13 cellular contexts compared by ENCODE assay signal in the genomic region with DNA sequence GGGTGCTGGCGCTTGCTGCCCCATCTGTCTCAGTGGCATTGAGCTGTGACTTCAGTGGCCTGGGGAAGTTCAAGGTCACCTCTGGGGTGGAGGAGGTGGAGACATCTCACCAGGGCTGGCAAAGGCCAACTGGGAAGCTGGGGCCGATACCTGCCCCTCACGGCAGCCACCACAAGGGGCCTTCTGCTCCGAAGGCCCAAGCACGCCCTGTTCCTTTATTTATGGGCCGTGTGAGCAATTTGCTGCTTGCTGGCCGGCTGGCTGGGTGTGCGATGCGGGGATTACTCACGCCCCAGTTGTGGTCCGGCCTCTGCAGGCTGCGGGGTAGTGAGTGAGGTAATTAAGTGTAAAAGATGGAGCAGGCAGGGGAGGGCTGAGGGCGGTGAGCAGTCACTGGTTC. TPM values are rescaled to one million over a fixed set of nuclear protein-coding genes. Genes with fewer than 3 reads are reported as not detected.
DNase-seq lines count a peak whose midpoint lies in the region; ATAC-seq and TF ChIP-seq lines count a peak whose summit lies in the region.
"Had no signal": no experiment of that assay in that cellular context is flagged by ENCODE, and none has a peak within 500 bp of the region (broad histone marks: within the 10 kb centered on the region; RNA-seq: fewer than 3 reads in every experiment).

No MANE protein-coding gene starts in this region.

- no peak overlapping the region for H2AFZ ChIP-seq in neural cell (ENCODE audit: low read depth, low read length)

- no peaks in the 10 kb centered on the region for H3K9me3 ChIP-seq in neural cell (ENCODE audit: low read length)

- no peak overlapping the region for H3K27ac ChIP-seq in neural cell (ENCODE audit: low read length)

- peak; percentile 42 for DNase-seq in ELR (ENCODE audit: low read depth)
- peak; percentile 2 for DNase-seq in LHCN-M2 (ENCODE audit: low read depth)
- peak; percentile 4 for DNase-seq in choroid plexus epithelial cell (ENCODE audit: low read depth)
- no peak for DNase-seq in stimulated activated CD4-positive, alpha-beta T cell treated with anti-CD3 and anti-CD28 coated beads, Interleukin-15, amount 100 ng/mL, for 24 hours
- DNase-seq: activated CD4-positive, alpha-beta T cell treated with anti-CD3 and anti-CD28 coated beads, Interleukin-2, amount 50 U/mL, for 1 hour; activated gamma-delta T cell treated with Interleukin-2 at 50 U/mL for 16 hours; T-cell had no signal

- H3K27me3 ChIP-seq in neural cell (ENCODE audit: insufficient read depth, low read depth, low read length), result no peaks in the 10 kb centered on the region

- TF ChIP-seq RAD21 in neural cell (conservative IDR thresholded peaks at IDR 0.05), result no peak

- H3K79me2 ChIP-seq in neural cell (replicated peaks; ENCODE audit: insufficient read depth, low read length), result no peaks in the 10 kb centered on the region

- H3K4me3 ChIP-seq in choroid plexus epithelial cell (ENCODE audit: low read depth, low read length) (no peak overlapping the region), neural cell (ENCODE audit: low read length) (no peak overlapping the region)

- no peaks in the 10 kb centered on the region for H3K9me2 ChIP-seq in neural cell (ENCODE audit: insufficient read depth, low read length)

- no peak overlapping the region for H3K4me2 ChIP-seq in neural cell (ENCODE audit: low read length)

- TF ChIP-seq EP300 in neural cell (conservative IDR thresholded peaks at IDR 0.05; ENCODE audit: poor library complexity, severe bottlenecking), result no peak

- H3F3A ChIP-seq in neural cell (ENCODE audit: insufficient read depth, low read length, poor library complexity, severe bottlenecking), result peaks cover 4% of the 10 kb centered on the region

- no peak for ATAC-seq in GM18858 (IDR thresholded peaks at IDR 0.05; ENCODE audit: unreplicated experiment)
- ATAC-seq in GM21360 (IDR thresholded peaks at IDR 0.05; ENCODE audit: unreplicated experiment), result no peak
- ATAC-seq in GM21381 (IDR thresholded peaks at IDR 0.05; ENCODE audit: unreplicated experiment), result no peak
- ATAC-seq: T-cell had no signal

- no peaks in the 10 kb centered on the region for H3K36me3 ChIP-seq in neural cell (ENCODE audit: insufficient read depth, low read length)

- H3K9ac ChIP-seq in neural cell (ENCODE audit: low read length), result peak overlapping the region; percentile 10

- no peaks in the 10 kb centered on the region for H4K20me1 ChIP-seq in neural cell (ENCODE audit: insufficient read depth)

- TF ChIP-seq CTCF in choroid plexus epithelial cell (conservative IDR thresholded peaks at IDR 0.05; ENCODE audit: low read depth, low read length) (no peak), neural cell (IDR thresholded peaks at IDR 0.05; ENCODE audit: poor library complexity, severe bottlenecking) (peak; percentile 40)

TF ChIP-seq in neural cell, 6 proteins besides CTCF, POLR2A, EP300 and RAD21:
- TF ChIP-seq, protein P1, sequence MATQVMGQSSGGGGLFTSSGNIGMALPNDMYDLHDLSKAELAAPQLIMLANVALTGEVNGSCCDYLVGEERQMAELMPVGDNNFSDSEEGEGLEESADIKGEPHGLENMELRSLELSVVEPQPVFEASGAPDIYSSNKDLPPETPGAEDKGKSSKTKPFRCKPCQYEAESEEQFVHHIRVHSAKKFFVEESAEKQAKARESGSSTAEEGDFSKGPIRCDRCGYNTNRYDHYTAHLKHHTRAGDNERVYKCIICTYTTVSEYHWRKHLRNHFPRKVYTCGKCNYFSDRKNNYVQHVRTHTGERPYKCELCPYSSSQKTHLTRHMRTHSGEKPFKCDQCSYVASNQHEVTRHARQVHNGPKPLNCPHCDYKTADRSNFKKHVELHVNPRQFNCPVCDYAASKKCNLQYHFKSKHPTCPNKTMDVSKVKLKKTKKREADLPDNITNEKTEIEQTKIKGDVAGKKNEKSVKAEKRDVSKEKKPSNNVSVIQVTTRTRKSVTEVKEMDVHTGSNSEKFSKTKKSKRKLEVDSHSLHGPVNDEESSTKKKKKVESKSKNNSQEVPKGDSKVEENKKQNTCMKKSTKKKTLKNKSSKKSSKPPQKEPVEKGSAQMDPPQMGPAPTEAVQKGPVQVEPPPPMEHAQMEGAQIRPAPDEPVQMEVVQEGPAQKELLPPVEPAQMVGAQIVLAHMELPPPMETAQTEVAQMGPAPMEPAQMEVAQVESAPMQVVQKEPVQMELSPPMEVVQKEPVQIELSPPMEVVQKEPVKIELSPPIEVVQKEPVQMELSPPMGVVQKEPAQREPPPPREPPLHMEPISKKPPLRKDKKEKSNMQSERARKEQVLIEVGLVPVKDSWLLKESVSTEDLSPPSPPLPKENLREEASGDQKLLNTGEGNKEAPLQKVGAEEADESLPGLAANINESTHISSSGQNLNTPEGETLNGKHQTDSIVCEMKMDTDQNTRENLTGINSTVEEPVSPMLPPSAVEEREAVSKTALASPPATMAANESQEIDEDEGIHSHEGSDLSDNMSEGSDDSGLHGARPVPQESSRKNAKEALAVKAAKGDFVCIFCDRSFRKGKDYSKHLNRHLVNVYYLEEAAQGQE (IDR thresholded peaks at IDR 0.05; ENCODE audit: borderline replicate concordance), result no peak
- TF ChIP-seq MXI1 (conservative IDR thresholded peaks at IDR 0.05; ENCODE audit: poor library complexity, severe bottlenecking), result no peak
- no peak for TF ChIP-seq POLR2AphosphoS5 (IDR thresholded peaks at IDR 0.05)
- TF ChIP-seq TAF1 (IDR thresholded peaks at IDR 0.05; ENCODE audit: low read depth), result no peak
- no peak for TF ChIP-seq SMC3 (conservative IDR thresholded peaks at IDR 0.05; ENCODE audit: poor library complexity)
- no peak for TF ChIP-seq EZH2 (IDR thresholded peaks at IDR 0.05; ENCODE audit: borderline replicate concordance, insufficient read depth, low read length, poor library complexity, severe bottlenecking)

RNA-seq across cellular contexts. Expression of a gene that starts 13.2 kb away (rescaled TPM):
- total RNA-seq in LHCN-M2 (2014; rRNA removed), result not detected in 2 replicates
- polyA plus RNA-seq in LHCN-M2 (2012), result not detected
- 2.5 and 3.8 TPM in 2 replicates for polyA plus RNA-seq in neural cell
- polyA minus RNA-seq in neural cell, result 10.0 and 11.2 TPM in 2 replicates
- total RNA-seq: HT-29, skeletal muscle tissue, T-cell had no signal

RNA-seq across cellular contexts. Expression of a gene that starts 35.8 kb away (rescaled TPM):
- total RNA-seq in LHCN-M2 (2014; rRNA removed), result 54.3 and 57.6 TPM in 2 replicates
- 34.4 TPM for polyA plus RNA-seq in LHCN-M2 (2012)
- polyA plus RNA-seq in neural cell, result 6.9 and 7.5 TPM in 2 replicates
- 6.3 and 6.4 TPM in 2 replicates for polyA minus RNA-seq in neural cell
